ENCODE assay signal across 18 cellular contexts in the genomic region with DNA sequence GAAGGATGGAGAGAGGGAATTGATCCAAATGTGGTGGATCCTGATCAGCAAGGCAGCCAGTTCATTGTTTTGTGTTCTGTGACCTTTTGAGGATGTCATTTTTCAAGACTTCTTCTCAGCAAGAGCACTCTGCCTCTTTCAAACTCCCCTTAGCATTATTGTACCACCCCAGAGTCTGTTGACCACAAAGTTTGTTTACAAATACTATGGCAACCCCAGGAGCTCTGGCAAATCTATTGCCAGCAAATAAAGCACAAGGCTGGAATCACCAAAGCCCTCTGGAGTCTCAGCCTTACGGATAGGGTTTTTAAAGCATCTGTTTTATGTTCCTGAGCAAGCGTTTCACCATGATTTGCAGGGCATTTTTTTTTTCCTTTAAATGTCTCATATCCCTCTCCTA.
"Had no signal": no experiment of that assay in that cellular context is flagged by ENCODE, and none has a peak within 500 bp of the region (broad histone marks: within the 10 kb centered on the region; RNA-seq: fewer than 3 reads in every experiment).

No MANE protein-coding gene starts in this region.

- H3K27ac Mint-ChIP-seq: activated CD4-positive, alpha-beta T cell treated with anti-CD3 and anti-CD28 coated beads, Interleukin-2, amount 10 ng/mL, durations not matched to agents 24 days and 14 days; activated CD8-positive, alpha-beta T cell treated with anti-CD3 and anti-CD28 coated beads, Interleukin-2, amount 10 ng/mL, durations not matched to agents 7 days and 5 days; activated naive CD4-positive, alpha-beta T cell treated with anti-CD3 and anti-CD28 coated beads for 36 hours; endodermal cell; natural killer cell; T-helper 1 cell treated with Interleukin-12 subunit alpha and Interleukin-12 subunit beta and Interleukin-4 antibody, amounts not matched to agents 30 μg/mL and 1 μg/mL, for 36 hours had no signal

- H3K27me3 ChIP-seq: cardiac muscle cell, dorsolateral prefrontal cortex, thyroid gland had no signal

- H3K36me3 Mint-ChIP-seq: natural killer cell had no signal

- H3K4me1 ChIP-seq: parathyroid adenoma, thyroid gland had no signal

- H3K36me3 ChIP-seq: cardiac muscle cell, thyroid gland had no signal

- H3K4me3 Mint-ChIP-seq: activated CD4-positive, alpha-beta T cell treated with anti-CD3 and anti-CD28 coated beads, Interleukin-2, amount 10 ng/mL, durations not matched to agents 24 days and 14 days; activated CD8-positive, alpha-beta T cell treated with anti-CD3 and anti-CD28 coated beads, Interleukin-2, amount 10 ng/mL, durations not matched to agents 7 days and 5 days; activated naive CD4-positive, alpha-beta T cell treated with anti-CD3 and anti-CD28 coated beads for 36 hours; activated T-cell treated with anti-CD3 and anti-CD28 coated beads, Interleukin-2, amount 50 U/mL, for 4 hours; endodermal cell; natural killer cell; T-helper 1 cell treated with Interleukin-12 subunit alpha and Interleukin-12 subunit beta and Interleukin-4 antibody, amounts not matched to agents 30 μg/mL and 1 μg/mL, for 36 hours had no signal

- ATAC-seq: activated CD8-positive, alpha-beta T cell treated with anti-CD3 and anti-CD28 coated beads, Interleukin-2, amount 10 ng/mL, durations not matched to agents 7 days and 5 days; activated T-cell treated with anti-CD3 and anti-CD28 coated beads, Interleukin-2, amount 50 U/mL, for 4 hours; natural killer cell had no signal

- H3K27ac ChIP-seq: cardiac muscle cell, epithelial cell of prostate, parathyroid adenoma, thyroid gland had no signal

- DNase-seq: activated CD4-positive, alpha-beta T cell treated with anti-CD3 and anti-CD28 coated beads, Interleukin-2, amount 10 ng/mL, durations not matched to agents 24 days and 14 days; activated CD8-positive, alpha-beta T cell treated with anti-CD3 and anti-CD28 coated beads, Interleukin-2, amount 10 ng/mL, durations not matched to agents 7 days and 5 days; activated naive CD4-positive, alpha-beta T cell treated with anti-CD3 and anti-CD28 coated beads for 36 hours; activated T-cell treated with anti-CD3 and anti-CD28 coated beads, Interleukin-2, amount 50 U/mL, for 4 hours; anterior cingulate cortex; dorsolateral prefrontal cortex; endodermal cell; foreskin melanocyte; kidney glomerular epithelial cell; mesenchymal stem cell; natural killer cell; stimulated activated CD4-positive, alpha-beta T cell treated with anti-CD3 and anti-CD28 coated beads, Interleukin-2, amount 100 ng/mL, for 24 hours; stimulated activated naive CD4-positive, alpha-beta T cell treated with Interleukin-2 at 50 U/mL for 16 hours; thyroid gland had no signal

- H3K4me3 ChIP-seq: cardiac muscle cell, dorsolateral prefrontal cortex, thyroid gland had no signal

- H3K9me3 ChIP-seq: thyroid gland had no signal

- H3K9me3 Mint-ChIP-seq: activated CD4-positive, alpha-beta T cell treated with anti-CD3 and anti-CD28 coated beads, Interleukin-2, amount 10 ng/mL, durations not matched to agents 24 days and 14 days; activated naive CD4-positive, alpha-beta T cell treated with anti-CD3 and anti-CD28 coated beads for 36 hours; activated T-cell treated with anti-CD3 and anti-CD28 coated beads, Interleukin-2, amount 50 U/mL, for 4 hours; endodermal cell; natural killer cell; T-helper 1 cell treated with Interleukin-12 subunit alpha and Interleukin-12 subunit beta and Interleukin-4 antibody, amounts not matched to agents 30 μg/mL and 1 μg/mL, for 36 hours had no signal

- H3K4me1 Mint-ChIP-seq: activated CD4-positive, alpha-beta T cell treated with anti-CD3 and anti-CD28 coated beads, Interleukin-2, amount 10 ng/mL, durations not matched to agents 24 days and 14 days; endodermal cell; natural killer cell had no signal
